Comparison of ENCODE assay signal across 19 cellular contexts in the genomic region with DNA sequence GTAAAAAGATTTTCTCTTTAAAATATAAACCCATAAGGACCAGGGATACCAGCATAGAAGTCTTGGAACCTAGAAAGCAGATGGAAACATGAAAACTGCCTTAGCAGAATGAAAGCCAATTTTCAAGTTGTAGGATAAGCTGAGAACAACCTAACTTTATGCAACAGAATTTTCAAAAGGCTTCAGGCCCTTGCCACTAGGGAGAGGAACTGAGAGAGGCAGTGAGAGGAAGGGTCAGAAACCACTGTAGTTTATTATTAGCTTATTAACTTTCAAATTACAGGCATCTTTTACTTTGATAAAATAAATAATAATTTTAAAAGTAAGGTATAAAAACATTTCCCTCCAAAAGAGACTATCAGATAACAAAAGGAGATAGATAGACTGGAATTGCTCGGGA. TPM values are rescaled to one million over a fixed set of nuclear protein-coding genes. Genes with fewer than 3 reads are reported as not detected.
DNase-seq lines count a peak whose midpoint lies in the region; ATAC-seq, FAIRE-seq and TF ChIP-seq lines count a peak whose summit lies in the region.
"Had no signal": no experiment of that assay in that cellular context is flagged by ENCODE, and none has a peak within 500 bp of the region (broad histone marks: within the 10 kb centered on the region; RNA-seq: fewer than 3 reads in every experiment).

No MANE protein-coding gene starts in this region.

- H2AFZ ChIP-seq in GM12878 (ENCODE audit: control insufficient read depth, low read depth, low read length): no peak overlapping the region

- H4K20me1 ChIP-seq in GM12878 (ENCODE audit: control insufficient read depth, insufficient read depth): no peaks in the 10 kb centered on the region
- H4K20me1 ChIP-seq: BLaER1 had no signal

- RAD21 ChIA-PET in GM12878 (lab: Charles Lee; ENCODE audit: unreplicated experiment): interaction anchor here (0.9 to 1.0 kb wide), 2 partner anchors 18 to 33 kb away, joined by 3 read pairs; a partner anchor contains a TSS

- no peak for TF ChIP-seq POLR2A in GM12878 (IDR thresholded peaks at IDR 0.05; ENCODE audit: low read depth, low read length)

- TF ChIP-seq CTCF in GM12878 (IDR thresholded peaks at IDR 0.05 in 2 of 3, conservative IDR thresholded peaks at IDR 0.05 in 1 of 3; ENCODE audit: control insufficient read depth in 2 of 3, extremely low read depth in 1 of 3, insufficient read depth in 1 of 3, low read depth in 3 of 3, low read length in 3 of 3): peak in 2 of 3 experiments; percentile 7 to 19; a peak in 1 of 6 replicates
- TF ChIP-seq CTCF in Caco-2 (IDR thresholded peaks at IDR 0.05; ENCODE audit: insufficient read depth in 1 of 2, low read depth in 1 of 2, low read length in 1 of 2, severe bottlenecking in 1 of 2, unreplicated experiment in 1 of 2): no peak

- peak; percentile 90 for FAIRE-seq in GM12878 (lab: Jason Lieb, UNC)
- FAIRE-seq: GM19239, K562 had no signal

- H3K27me3 ChIP-seq in GM12878 (replicated peaks in 1 of 2; ENCODE audit: control insufficient read depth in 2 of 2, insufficient read depth in 2 of 2, low read length in 1 of 2): no peaks in the 10 kb centered on the region
- H3K27me3 ChIP-seq in Caco-2 (replicated peaks; ENCODE audit: control insufficient read depth, insufficient read depth, low read length): no peaks in the 10 kb centered on the region
- H3K27me3 ChIP-seq: BLaER1 had no signal

- intact Hi-C loops in GM12878 (cut with micrococcal nuclease; ENCODE audit: unreplicated experiment) (no loop called here), Caco-2 (cut with micrococcal nuclease; ENCODE audit: unreplicated experiment) (no loop called here)

- TF ChIP-seq RAD21 in GM12878 (IDR thresholded peaks at IDR 0.05; ENCODE audit: insufficient read depth, low read depth, low read length): no peak

- BruUV-seq in GM12878 (replicated peaks; lab: Mats Ljungman, UMichigan): no TSS peak
- BruUV-seq in Caco-2 (replicated peaks; lab: Mats Ljungman, UMichigan): no TSS peak

- no peaks in the 10 kb centered on the region for H3K79me2 ChIP-seq in GM12878 (ENCODE audit: control insufficient read depth, insufficient read depth, low read length)

- POLR2A ChIA-PET in GM12878 (lab: Charles Lee): interaction anchor here (0.6 kb wide), 1 partner anchor 22 kb away, joined by 3 read pairs; no protein-coding TSS in a partner anchor
- POLR2A ChIA-PET in Caco-2 (lab: Charles Lee): no interaction called here

- H3K36me3 ChIP-seq in GM12878 (ENCODE audit: control insufficient read depth in 2 of 2, insufficient read depth in 2 of 2, low read length in 1 of 2) (no peaks in the 10 kb centered on the region), Caco-2 (ENCODE audit: control insufficient read depth, insufficient read depth, low read length) (no peaks in the 10 kb centered on the region)
- H3K36me3 ChIP-seq: BLaER1 had no signal

- no peaks in the 10 kb centered on the region for H3K4me1 Mint-ChIP-seq in Caco-2 (ENCODE audit: low read depth, unreplicated experiment)
- H3K4me1 Mint-ChIP-seq: T-cell had no signal

- TF ChIP-seq EP300 in GM12878 (IDR thresholded peaks at IDR 0.05; ENCODE audit: borderline replicate concordance in 1 of 2, control insufficient read depth in 1 of 2, low read depth in 2 of 2, low read length in 2 of 2): no peak

- in situ Hi-C loops in GM12878 (cut with MboI): no loop called here

- SMC1A ChIA-PET in GM12878 (lab: Charles Lee; ENCODE audit: uncharacterized antibody, unreplicated experiment): interaction anchor here (0.7 to 1.1 kb wide), 3 partner anchors 13 to 34 kb away, joined by 3 to 4 read pairs (median 3); no protein-coding TSS in a partner anchor

- no peak overlapping the region for H3K9ac ChIP-seq in GM12878 (ENCODE audit: control insufficient read depth, insufficient read depth, low read length)
- H3K9ac ChIP-seq: BLaER1 had no signal

- no peak overlapping the region for H3K27ac ChIP-seq in GM12878 (ENCODE audit: control insufficient read depth, insufficient read depth)
- H3K27ac ChIP-seq: 22Rv1, BLaER1 had no signal

- H3K27ac Mint-ChIP-seq in Caco-2 (ENCODE audit: unreplicated experiment): no peak overlapping the region
- H3K27ac Mint-ChIP-seq: T-cell had no signal

- no peaks in the 10 kb centered on the region for H3K4me1 ChIP-seq in GM12878 (ENCODE audit: control insufficient read depth, insufficient read depth, low read length)
- H3K4me1 ChIP-seq in Caco-2: no peaks in the 10 kb centered on the region
- H3K4me1 ChIP-seq: BLaER1 had no signal

- no peaks in the 10 kb centered on the region for H3K36me3 Mint-ChIP-seq in Caco-2 (ENCODE audit: insufficient read depth, unreplicated experiment)
- H3K36me3 Mint-ChIP-seq: T-cell had no signal

- CTCF ChIA-PET in GM12878 (lab: Yijun Ruan, JAX): no interaction called here
- CTCF ChIA-PET in Caco-2 (lab: Charles Lee): no interaction called here

- ATAC-seq in GM21423 (IDR thresholded peaks at IDR 0.05; ENCODE audit: unreplicated experiment) (peak; percentile 63), HG03135 (IDR thresholded peaks at IDR 0.05; ENCODE audit: unreplicated experiment) (peak; percentile 60), GM12878 (peak; percentile 73), HG02840 (IDR thresholded peaks at IDR 0.05; ENCODE audit: low FRiP score, unreplicated experiment) (no peak)
- ATAC-seq: HCT116, K562, T-cell had no signal

- WGBS in GM12878 (ENCODE audit: insufficient coverage, insufficient replicate concordance, low lambda C conversion rate, missing lambda C conversion rate): 93% methylated on average over 1 of the region's 1 CpG

- no peaks in the 10 kb centered on the region for H3K9me3 Mint-ChIP-seq in Caco-2 (ENCODE audit: unreplicated experiment)
- H3K9me3 Mint-ChIP-seq: T-cell had no signal

- peak; percentile 16 for DNase-seq in DMS 273 (lab: John Stamatoyannopoulos, UW; ENCODE audit: unreplicated experiment)
- DNase-seq in DMS 273 treated with DMSO at 0.1 percent for 48 hours (lab: John Stamatoyannopoulos, UW): no peak
- no peak for DNase-seq in GM12878 (ENCODE audit: low read depth, low spot score)
- no peak for DNase-seq in AG20443 (ENCODE audit: low spot score)
- DNase-seq in Caco-2: no peak
- DNase-seq: NCI-H1092, NCI-H345, NCI-H526 treated with DMSO at 0.1 percent for 48 hours, T-cell, T1000 had no signal

- peaks cover 16% of the 10 kb centered on the region for H3K27me3 Mint-ChIP-seq in Caco-2 (ENCODE audit: insufficient read depth, unreplicated experiment)

- no peaks in the 10 kb centered on the region for H3K9me3 ChIP-seq in GM12878 (replicated peaks; ENCODE audit: control insufficient read depth, insufficient read depth, low read length)
- H3K9me3 ChIP-seq in Caco-2: no peaks in the 10 kb centered on the region
- H3K9me3 ChIP-seq: BLaER1 had no signal

- no peak overlapping the region for H3K4me3 Mint-ChIP-seq in Caco-2 (ENCODE audit: unreplicated experiment)
- H3K4me3 Mint-ChIP-seq: T-cell had no signal

- H3K4me3 ChIP-seq in GM12878: no peak overlapping the region
- no peak overlapping the region for H3K4me3 ChIP-seq in Caco-2 (ENCODE audit: low read depth, low read length)
- H3K4me3 ChIP-seq: BLaER1, K562 had no signal

- no peak overlapping the region for H3K4me2 ChIP-seq in GM12878 (ENCODE audit: control insufficient read depth, insufficient read depth)
- H3K4me2 ChIP-seq: BLaER1 had no signal

TF ChIP-seq in GM12878, 131 proteins besides CTCF, POLR2A, EP300 and RAD21 (continues in another document):
- TF ChIP-seq, protein P1, sequence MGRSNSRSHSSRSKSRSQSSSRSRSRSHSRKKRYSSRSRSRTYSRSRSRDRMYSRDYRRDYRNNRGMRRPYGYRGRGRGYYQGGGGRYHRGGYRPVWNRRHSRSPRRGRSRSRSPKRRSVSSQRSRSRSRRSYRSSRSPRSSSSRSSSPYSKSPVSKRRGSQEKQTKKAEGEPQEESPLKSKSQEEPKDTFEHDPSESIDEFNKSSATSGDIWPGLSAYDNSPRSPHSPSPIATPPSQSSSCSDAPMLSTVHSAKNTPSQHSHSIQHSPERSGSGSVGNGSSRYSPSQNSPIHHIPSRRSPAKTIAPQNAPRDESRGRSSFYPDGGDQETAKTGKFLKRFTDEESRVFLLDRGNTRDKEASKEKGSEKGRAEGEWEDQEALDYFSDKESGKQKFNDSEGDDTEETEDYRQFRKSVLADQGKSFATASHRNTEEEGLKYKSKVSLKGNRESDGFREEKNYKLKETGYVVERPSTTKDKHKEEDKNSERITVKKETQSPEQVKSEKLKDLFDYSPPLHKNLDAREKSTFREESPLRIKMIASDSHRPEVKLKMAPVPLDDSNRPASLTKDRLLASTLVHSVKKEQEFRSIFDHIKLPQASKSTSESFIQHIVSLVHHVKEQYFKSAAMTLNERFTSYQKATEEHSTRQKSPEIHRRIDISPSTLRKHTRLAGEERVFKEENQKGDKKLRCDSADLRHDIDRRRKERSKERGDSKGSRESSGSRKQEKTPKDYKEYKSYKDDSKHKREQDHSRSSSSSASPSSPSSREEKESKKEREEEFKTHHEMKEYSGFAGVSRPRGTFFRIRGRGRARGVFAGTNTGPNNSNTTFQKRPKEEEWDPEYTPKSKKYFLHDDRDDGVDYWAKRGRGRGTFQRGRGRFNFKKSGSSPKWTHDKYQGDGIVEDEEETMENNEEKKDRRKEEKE (IDR thresholded peaks at IDR 0.05): no peak
- no peak for TF ChIP-seq TAF1 (IDR thresholded peaks at IDR 0.05; ENCODE audit: borderline replicate concordance, low read depth, low read length)

RNA-seq across cellular contexts. Expression of a gene that starts 33.4 kb away (rescaled TPM):
- not detected in 2 replicates for total RNA-seq in GM12878 (2013; cell fraction: nucleolus; rRNA removed)
- total RNA-seq in GM12878 (2014; rRNA removed): not detected in 2 replicates
- total RNA-seq in GM12878 (2014; rRNA removed; fragmentation: Illumina TruSeq; extraction: Trizol): not detected in 2 replicates
- not detected in 2 replicates for total RNA-seq in GM12878 (2021)
- not detected for polyA plus RNA-seq in GM12878 (2011; ENCODE audit: low read depth)
- polyA plus RNA-seq in GM12878 (2011; rRNA removed): not detected in 2 replicates
- not detected in 2 replicates for polyA plus RNA-seq in GM12878 (2011; cell fraction: cytosol; rRNA removed)
- polyA plus RNA-seq in GM12878 (2011; cell fraction: nucleus; rRNA removed): not detected in 2 replicates
- polyA plus RNA-seq in GM12878 (2012): not detected in 2 replicates
- polyA plus RNA-seq in GM12878 (2014; fragmentation: Illumina TruSeq; extraction: Trizol): not detected in 2 replicates
- polyA plus RNA-seq in GM12878 (2014; fragmentation: Nextera tagmentation; extraction: Ambion mirVana): not detected
- not detected in 2 replicates for polyA plus RNA-seq in GM12878 (2014; rRNA removed)
- not detected for polyA plus RNA-seq in GM12878 (2016; fragmentation: Nextera tagmentation; extraction: Ambion mirVana)
- polyA minus RNA-seq in GM12878 (2011; rRNA and poly(A)+ RNA removed): not detected in 2 replicates
- not detected in 2 replicates for polyA minus RNA-seq in GM12878 (2011; cell fraction: cytosol; rRNA and poly(A)+ RNA removed)
- polyA minus RNA-seq in GM12878 (2011; cell fraction: nucleus; rRNA and poly(A)+ RNA removed): not detected in 2 replicates
- not detected in 2 replicates for total RNA-seq in Caco-2 (2022)
- total RNA-seq: G401, T-cell had no signal

Comparison
In these comparisons a context has a peak if more than half of its experiments do, and no peak if none do; other contexts are left out.
1. CTCF ChIP-seq: peak in GM12878 (2 of 3); none in Caco-2 (0 of 2).